Comparison of ENCODE assay signal across 16 cellular contexts in the genomic region with DNA sequence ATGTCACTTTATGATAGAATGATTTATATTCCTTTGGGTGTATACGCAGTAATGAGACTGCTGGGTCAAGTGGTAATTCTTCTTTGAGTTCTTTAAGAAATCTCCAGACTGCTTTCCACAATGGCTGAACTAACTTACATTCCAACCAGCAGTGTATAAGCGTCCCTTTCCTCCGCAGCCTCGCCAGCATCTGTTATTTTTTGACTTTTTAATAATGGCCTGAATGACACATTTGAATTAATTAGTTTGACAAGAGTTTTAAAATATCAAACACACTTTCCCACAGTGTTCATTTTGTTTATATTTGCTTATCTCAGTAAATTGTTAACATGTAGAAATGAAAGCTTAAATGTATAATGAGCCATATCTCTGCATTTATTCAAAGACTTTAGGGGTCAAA.
DNase-seq lines count a peak whose midpoint lies in the region; TF ChIP-seq lines count a peak whose summit lies in the region.
"Had no signal": no experiment of that assay in that cellular context is flagged by ENCODE, and none has a peak within 500 bp of the region (broad histone marks: within the 10 kb centered on the region; RNA-seq: fewer than 3 reads in every experiment).

No MANE protein-coding gene starts in this region.

- H3K4me3 ChIP-seq in AG04450 (ENCODE audit: low read depth, low read length) (peak overlapping the region; percentile 27; the same call in 1 of the 2 replicates), adipocyte (ENCODE audit: low read length) (no peak overlapping the region), fibroblast of mammary gland (ENCODE audit: control insufficient read depth, low read depth, low read length) (peak overlapping the region; percentile 35), subcutaneous abdominal adipose tissue (ENCODE audit: low read depth in 1 of 5, low read length in 5 of 5) (no peak overlapping the region)
- H3K4me3 ChIP-seq: BLaER1 treated with 17β-estradiol and CSF1 and Interleukin-3, amounts not matched to agents 10 nM and 100 nM; K562 had no signal

- peak overlapping the region; percentile 67 for H3K9ac ChIP-seq in adipocyte (ENCODE audit: low read length)
- no peak overlapping the region for H3K9ac ChIP-seq in subcutaneous abdominal adipose tissue (ENCODE audit: low read length in 5 of 5)
- H3K9ac ChIP-seq: BLaER1 treated with 17β-estradiol and CSF1 and Interleukin-3, amounts not matched to agents 10 nM and 100 nM had no signal

- H3K27me3 ChIP-seq in AG04450 (ENCODE audit: control insufficient read depth, insufficient read depth, low read length) (no peaks in the 10 kb centered on the region), adipocyte (replicated peaks; ENCODE audit: control insufficient read depth, insufficient read depth, low read length) (no peaks in the 10 kb centered on the region), subcutaneous abdominal adipose tissue (ENCODE audit: control insufficient read depth in 5 of 5, insufficient read depth in 4 of 5, low read length in 5 of 5) (no peaks in the 10 kb centered on the region)
- H3K27me3 ChIP-seq: BLaER1 treated with 17β-estradiol and CSF1 and Interleukin-3, amounts not matched to agents 10 nM and 100 nM had no signal

- H3K36me3 Mint-ChIP-seq in nephron progenitor cell (ENCODE audit: low read depth), result no peaks in the 10 kb centered on the region
- no peaks in the 10 kb centered on the region for H3K36me3 Mint-ChIP-seq in activated naive CD8-positive, alpha-beta T cell treated with anti-CD3 and anti-CD28 coated beads for 36 hours
- H3K36me3 Mint-ChIP-seq: CD8-positive, alpha-beta memory T cell had no signal

- H3K9me3 Mint-ChIP-seq in nephron progenitor cell, result no peaks in the 10 kb centered on the region
- no peaks in the 10 kb centered on the region for H3K9me3 Mint-ChIP-seq in activated naive CD8-positive, alpha-beta T cell treated with anti-CD3 and anti-CD28 coated beads for 36 hours
- H3K9me3 Mint-ChIP-seq: CD8-positive, alpha-beta memory T cell had no signal

- H3K27ac Mint-ChIP-seq in nephron progenitor cell, result no peak overlapping the region
- no peak overlapping the region for H3K27ac Mint-ChIP-seq in activated naive CD8-positive, alpha-beta T cell treated with anti-CD3 and anti-CD28 coated beads for 36 hours
- H3K27ac Mint-ChIP-seq: CD8-positive, alpha-beta memory T cell had no signal

- POLR2A ChIA-PET in AG04450 (lab: Yijun Ruan, JAX), result interaction anchor here (1.4 kb wide), 1 partner anchor 27 kb away, joined by 5 read pairs; no protein-coding TSS in a partner anchor

- peaks cover 64% of the 10 kb centered on the region for H3K4me1 ChIP-seq in adipocyte (ENCODE audit: control insufficient read depth, insufficient read depth, low read length)
- peaks cover 0 to 58% (median 42%) of the 10 kb centered on the region in 5 donors for H3K4me1 ChIP-seq in subcutaneous abdominal adipose tissue (ENCODE audit: control insufficient read depth in 5 of 5, insufficient read depth in 5 of 5, low read length in 5 of 5)
- H3K4me1 ChIP-seq: BLaER1 treated with 17β-estradiol and CSF1 and Interleukin-3, amounts not matched to agents 10 nM and 100 nM had no signal

- H3K9me3 ChIP-seq in AG04450 (ENCODE audit: control insufficient read depth, insufficient read depth, low read length), result peaks cover 4% of the 10 kb centered on the region; the same call in 1 of the 2 replicates
- H3K9me3 ChIP-seq in adipocyte (ENCODE audit: control insufficient read depth, low read length), result no peaks in the 10 kb centered on the region
- H3K9me3 ChIP-seq in subcutaneous abdominal adipose tissue (ENCODE audit: control insufficient read depth in 5 of 5, low read length in 5 of 5), result no peaks in the 10 kb centered on the region
- H3K9me3 ChIP-seq: BLaER1 treated with 17β-estradiol and CSF1 and Interleukin-3, amounts not matched to agents 10 nM and 100 nM had no signal

- H3K27ac ChIP-seq in AG04450 (ENCODE audit: low read depth, low read length) (no peak overlapping the region), subcutaneous abdominal adipose tissue (ENCODE audit: low read depth, low read length) (peak overlapping the region; percentile 88)
- H3K27ac ChIP-seq: BLaER1 treated with 17β-estradiol and CSF1 and Interleukin-3, amounts not matched to agents 10 nM and 100 nM had no signal

- H3K36me3 ChIP-seq in adipocyte (ENCODE audit: control insufficient read depth, insufficient read depth, low read length, severe bottlenecking), result no peaks in the 10 kb centered on the region
- no peaks in the 10 kb centered on the region for H3K36me3 ChIP-seq in subcutaneous abdominal adipose tissue (ENCODE audit: control insufficient read depth in 5 of 5, insufficient read depth in 5 of 5, low read length in 5 of 5)
- H3K36me3 ChIP-seq: BLaER1 treated with 17β-estradiol and CSF1 and Interleukin-3, amounts not matched to agents 10 nM and 100 nM had no signal

- no peaks in the 10 kb centered on the region for H3K4me1 Mint-ChIP-seq in nephron progenitor cell
- peaks cover 3% of the 10 kb centered on the region for H3K4me1 Mint-ChIP-seq in activated naive CD8-positive, alpha-beta T cell treated with anti-CD3 and anti-CD28 coated beads for 36 hours

- CTCF ChIA-PET in AG04450 (lab: Charles Lee), result no interaction called here

- TF ChIP-seq CTCF in AG04450 (IDR thresholded peaks at IDR 0.05; ENCODE audit: low read depth, low read length) (no peak), fibroblast of mammary gland (conservative IDR thresholded peaks at IDR 0.05; ENCODE audit: control insufficient read depth, insufficient read depth, low read depth, low read length) (no peak), nephron progenitor cell (IDR thresholded peaks at IDR 0.05) (no peak)

- peaks cover 14% of the 10 kb centered on the region for H3K27me3 Mint-ChIP-seq in nephron progenitor cell (ENCODE audit: low read depth, poor library complexity)
- peaks cover 4% of the 10 kb centered on the region for H3K27me3 Mint-ChIP-seq in activated naive CD8-positive, alpha-beta T cell treated with anti-CD3 and anti-CD28 coated beads for 36 hours

- DNase-seq in AG04450 (ENCODE audit: low read depth, low spot score), result no peak
- DNase-seq in adipocyte (ENCODE audit: low read depth), result no peak
- DNase-seq in fibroblast of mammary gland (ENCODE audit: low read depth), result no peak
- no peak for DNase-seq in MV-4-11 (lab: John Stamatoyannopoulos, UW)
- DNase-seq in NCI-H1436 treated with DMSO at 0.1 percent for 48 hours (lab: John Stamatoyannopoulos, UW), result no peak
- DNase-seq in nephron progenitor cell, result no peak
- DNase-seq in activated naive CD8-positive, alpha-beta T cell treated with anti-CD3 and anti-CD28 coated beads for 36 hours, result no peak
- DNase-seq: CD8-positive, alpha-beta memory T cell; DMS79; NCI-H146; NCI-H2081; NCI-H510A; SHP77 treated with DMSO at 0.1 percent for 48 hours had no signal

- no peak overlapping the region for H3K4me3 Mint-ChIP-seq in nephron progenitor cell
- no peak overlapping the region for H3K4me3 Mint-ChIP-seq in activated naive CD8-positive, alpha-beta T cell treated with anti-CD3 and anti-CD28 coated beads for 36 hours
- H3K4me3 Mint-ChIP-seq: CD8-positive, alpha-beta memory T cell had no signal

Comparison
In these comparisons a context has a peak if more than half of its experiments do, and no peak if none do; other contexts are left out.
1. H3K4me3 ChIP-seq: peak in AG04450 (single experiment) and fibroblast of mammary gland (single experiment); none in adipocyte (single experiment) and subcutaneous abdominal adipose tissue (0 of 5).